Comparison of ENCODE assay signal across 13 cellular contexts in genomic region chr4:97121493-97121892, GRCh38.
"Had no signal": no experiment of that assay in that cellular context is flagged by ENCODE, and none has a peak within 500 bp of the region (broad histone marks: within the 10 kb centered on the region; RNA-seq: fewer than 3 reads in every experiment).

No MANE protein-coding gene starts in this region.

- H3K36me3 ChIP-seq: esophagus muscularis mucosa, gastrocnemius medialis, ovary, right atrium auricular region, sigmoid colon had no signal

- ATAC-seq: effector memory CD8-positive, alpha-beta T cell; gastrocnemius medialis; natural killer cell had no signal

- H3K9me3 ChIP-seq: gastrocnemius medialis, ovary had no signal

- H3K27me3 ChIP-seq: esophagus muscularis mucosa, gastrocnemius medialis, ovary, right atrium auricular region, sigmoid colon had no signal

- H3K27ac ChIP-seq: epithelial cell of prostate, esophagus muscularis mucosa, gastrocnemius medialis, ovary, right atrium auricular region, sigmoid colon, skin epidermis had no signal

- H3K4me3 ChIP-seq: esophagus muscularis mucosa, gastrocnemius medialis, ovary, right atrium auricular region, sigmoid colon, skin epidermis had no signal

- DNase-seq: effector memory CD8-positive, alpha-beta T cell; gastrocnemius medialis; natural killer cell; nucleus accumbens; ovary; sigmoid colon; stimulated activated CD4-positive, alpha-beta T cell treated with anti-CD3 and anti-CD28 coated beads, Interleukin-2, amount 100 ng/mL, for 48 hours; stimulated activated naive CD4-positive, alpha-beta T cell treated with Interleukin-2 at 50 U/mL for 16 hours; trophoblast cell had no signal

- H3K4me1 ChIP-seq: esophagus muscularis mucosa, gastrocnemius medialis, right atrium auricular region, sigmoid colon had no signal
